ENCODE assay signal across 1 cellular context in genomic region chr14:21071225-21072041, GRCh38.
A peak's percentile ranks its signal among the peaks of the same experiment; 100 is the strongest.
TF ChIP-seq lines count a peak whose summit lies in the region.

No MANE protein-coding gene starts in this region.

TF ChIP-seq in HEK293, 187 proteins besides CTCF, POLR2A, EP300 and RAD21 (continued from another document):
- TF ChIP-seq ZNF747 (tag by site-specific recombination; IDR thresholded peaks at IDR 0.05), result no peak
- no peak; the same call in 1 of the 2 replicates for TF ChIP-seq ZSCAN4 (tag by site-specific recombination; IDR thresholded peaks at IDR 0.05)
- TF ChIP-seq ZNF555 (tag by site-specific recombination; conservative IDR thresholded peaks at IDR 0.05), result no peak
- no peak; the same call in 1 of the 2 replicates for TF ChIP-seq MZF1 (tag by site-specific recombination; IDR thresholded peaks at IDR 0.05; ENCODE audit: borderline replicate concordance)
- TF ChIP-seq ZNF24 (tag by site-specific recombination; IDR thresholded peaks at IDR 0.05), result no peak; the same call in none of the 2 replicates
- no peak for TF ChIP-seq ZNF704 (tag by site-specific recombination; IDR thresholded peaks at IDR 0.05)
- no peak for TF ChIP-seq ZNF266 (tag by site-specific recombination; IDR thresholded peaks at IDR 0.05; ENCODE audit: low read depth)
- no peak for TF ChIP-seq ZNF404 (tag by site-specific recombination; IDR thresholded peaks at IDR 0.05)
- no peak for TF ChIP-seq SCRT1 (tag by site-specific recombination; IDR thresholded peaks at IDR 0.05; ENCODE audit: borderline replicate concordance)
- TF ChIP-seq ZNF501 (tag by site-specific recombination; IDR thresholded peaks at IDR 0.05), result no peak
- no peak for TF ChIP-seq HOXA7 (CRISPR knock-in tag; IDR thresholded peaks at IDR 0.05; ENCODE audit: borderline replicate concordance)
- TF ChIP-seq HOXC10 (CRISPR knock-in tag; IDR thresholded peaks at IDR 0.05), result no peak
- no peak for TF ChIP-seq ZNF660 (tag by site-specific recombination; IDR thresholded peaks at IDR 0.05)
- no peak for TF ChIP-seq BCL11B (tag by site-specific recombination; IDR thresholded peaks at IDR 0.05; ENCODE audit: low read depth)
- no peak for TF ChIP-seq ZNF530 (tag by site-specific recombination; IDR thresholded peaks at IDR 0.05; ENCODE audit: low read depth)
- TF ChIP-seq ZBTB20 (tag by site-specific recombination; IDR thresholded peaks at IDR 0.05), result peak; percentile 78; the same call in 1 of the 2 replicates
- TF ChIP-seq ZBTB8A (tag by site-specific recombination; IDR thresholded peaks at IDR 0.05), result peak; percentile 75
- TF ChIP-seq YY1 (tag by site-specific recombination; IDR thresholded peaks at IDR 0.05), result peak; percentile 13; the same call in 1 of the 2 replicates
- no peak for TF ChIP-seq ZNF549 (tag by site-specific recombination; IDR thresholded peaks at IDR 0.05)
- no peak for TF ChIP-seq ZNF16 (tag by site-specific recombination; IDR thresholded peaks at IDR 0.05; ENCODE audit: low read depth)
- TF ChIP-seq IKZF3 (tag by site-specific recombination; IDR thresholded peaks at IDR 0.05), result 0 out of 2 replicates have a peak, but pooled peaks have one; percentile 23
- no peak for TF ChIP-seq ZNF571 (tag by site-specific recombination; IDR thresholded peaks at IDR 0.05)
- TF ChIP-seq ZBTB21 (tag by site-specific recombination; IDR thresholded peaks at IDR 0.05), result no peak
- TF ChIP-seq ZSCAN18 (tag by site-specific recombination; IDR thresholded peaks at IDR 0.05), result no peak
- no peak for TF ChIP-seq AEBP2 (tag by site-specific recombination; IDR thresholded peaks at IDR 0.05; ENCODE audit: borderline replicate concordance)
- TF ChIP-seq ZNF623 (tag by site-specific recombination; IDR thresholded peaks at IDR 0.05), result no peak
- no peak for TF ChIP-seq ZNF202 (tag by site-specific recombination; IDR thresholded peaks at IDR 0.05; ENCODE audit: borderline replicate concordance)
- TF ChIP-seq ZBTB49 (tag by site-specific recombination; IDR thresholded peaks at IDR 0.05; ENCODE audit: low read depth), result no peak
- TF ChIP-seq EGR2 (tag by site-specific recombination; IDR thresholded peaks at IDR 0.05; ENCODE audit: low read depth), result peak; percentile 82
- TF ChIP-seq ZNF529 (tag by site-specific recombination; IDR thresholded peaks at IDR 0.05; ENCODE audit: insufficient replicate concordance), result no peak
- no peak for TF ChIP-seq KLF10 (tag by site-specific recombination; IDR thresholded peaks at IDR 0.05)
- TF ChIP-seq ZNF175 (tag by site-specific recombination; IDR thresholded peaks at IDR 0.05), result no peak
- peak; percentile 44; the same call in 1 of the 2 replicates for TF ChIP-seq ZNF76 (tag by site-specific recombination; IDR thresholded peaks at IDR 0.05; ENCODE audit: borderline replicate concordance, low read depth)
- no peak for TF ChIP-seq ZNF645 (tag by site-specific recombination; IDR thresholded peaks at IDR 0.05)
- peak; percentile 85 for TF ChIP-seq ZXDB (tag by site-specific recombination; IDR thresholded peaks at IDR 0.05)
- no peak for TF ChIP-seq ZNF560 (tag by site-specific recombination; IDR thresholded peaks at IDR 0.05; ENCODE audit: borderline replicate concordance)
- no peak; the same call in 1 of the 2 replicates for TF ChIP-seq BCL11A (tag by site-specific recombination; IDR thresholded peaks at IDR 0.05; ENCODE audit: low read depth)
- no peak for TF ChIP-seq ZNF426 (tag by site-specific recombination; IDR thresholded peaks at IDR 0.05)
- TF ChIP-seq KLF16 (tag by site-specific recombination; IDR thresholded peaks at IDR 0.05), result peak; percentile 87
- TF ChIP-seq ZNF223 (tag by site-specific recombination; IDR thresholded peaks at IDR 0.05), result no peak
- 0 out of 2 replicates have a peak, but pooled peaks have one; percentile 72 for TF ChIP-seq KLF1 (tag by site-specific recombination; IDR thresholded peaks at IDR 0.05)
- 0 out of 2 replicates have a peak, but pooled peaks have one; percentile 13 for TF ChIP-seq ZNF449 (tag by site-specific recombination; IDR thresholded peaks at IDR 0.05)
